In genomic region chr12:102371177-102371576, GRCh38 we compare ENCODE assay signal across 20 cellular contexts.
DNase-seq lines count a peak whose midpoint lies in the region; ATAC-seq and TF ChIP-seq lines count a peak whose summit lies in the region.
"Had no signal": no experiment of that assay in that cellular context is flagged by ENCODE, and none has a peak within 500 bp of the region (broad histone marks: within the 10 kb centered on the region; RNA-seq: fewer than 3 reads in every experiment).

No MANE protein-coding gene starts in this region.

- no peak for TF ChIP-seq POLR2A in prostate gland (IDR thresholded peaks at IDR 0.05)

- intact Hi-C loops in activated CD4-positive, alpha-beta T cell treated with anti-CD3 and anti-CD28 coated beads for 36 hours (cut with DNase I, micrococcal nuclease): loop anchor here in 1 of 2 experiments (5.0 kb wide), 1 partner anchor 111 kb away; the partner anchor contains the start of gene IGF1
- intact Hi-C loops in activated naive CD4-positive, alpha-beta T cell treated with anti-CD3 and anti-CD28 coated beads for 36 hours (cut with micrococcal nuclease): loop anchor here (1.0 to 5.0 kb wide), 3 partner anchors 113 to 434 kb away; partner anchors contain the start of genes NUP37 and PARPBP
- intact Hi-C loops in prostate gland (cut with DNase I): no loop called here

- no peak overlapping the region for H3K27ac ChIP-seq in prostate gland

- H3K4me1 Mint-ChIP-seq in activated CD4-positive, alpha-beta T cell treated with anti-CD3 and anti-CD28 coated beads for 36 hours: peaks cover 5% of the 10 kb centered on the region
- H3K4me1 Mint-ChIP-seq in activated naive CD4-positive, alpha-beta T cell treated with anti-CD3 and anti-CD28 coated beads for 36 hours (ENCODE audit: low read depth): peaks cover 5% of the 10 kb centered on the region
- no peaks in the 10 kb centered on the region for H3K4me1 Mint-ChIP-seq in activated naive CD4-positive, alpha-beta T cell treated with anti-CD3 and anti-CD28 coated beads, Interleukin-2, amount 10 ng/mL, durations not matched to agents 7 days and 5 days
- peaks cover 9% of the 10 kb centered on the region for H3K4me1 Mint-ChIP-seq in activated naive CD8-positive, alpha-beta T cell (ENCODE audit: low read depth)
- H3K4me1 Mint-ChIP-seq in nephron: peaks cover 26% of the 10 kb centered on the region
- H3K4me1 Mint-ChIP-seq: GM23338 had no signal

- peak; percentile 90 for ATAC-seq in activated CD4-positive, alpha-beta T cell treated with anti-CD3 and anti-CD28 coated beads for 36 hours
- ATAC-seq: CD8-positive, alpha-beta T cell; GM23338 had no signal

- POLR2A ChIA-PET in activated CD4-positive, alpha-beta T cell treated with anti-CD3 and anti-CD28 coated beads for 36 hours (lab: Charles Lee): no interaction called here

- TF ChIP-seq CTCF in nephron (IDR thresholded peaks at IDR 0.05; ENCODE audit: unreplicated experiment in 3 of 3) (no peak), prostate gland (IDR thresholded peaks at IDR 0.05) (no peak)

- no peaks in the 10 kb centered on the region for H3K9me3 ChIP-seq in prostate gland
- H3K9me3 ChIP-seq: HAP-1 had no signal

- CTCF ChIA-PET in activated CD4-positive, alpha-beta T cell treated with anti-CD3 and anti-CD28 coated beads for 36 hours (lab: Charles Lee): no interaction called here
- CTCF ChIA-PET in activated naive CD4-positive, alpha-beta T cell treated with anti-CD3 and anti-CD28 coated beads for 36 hours (lab: Charles Lee): no interaction called here
- CTCF ChIA-PET in activated naive CD4-positive, alpha-beta T cell treated with anti-CD3 and anti-CD28 coated beads, Interleukin-2, amount 10 ng/mL, durations not matched to agents 7 days and 5 days (lab: Charles Lee): no interaction called here

- H3K9me3 Mint-ChIP-seq in activated CD4-positive, alpha-beta T cell treated with anti-CD3 and anti-CD28 coated beads for 36 hours (ENCODE audit: low read depth): peaks cover 8% of the 10 kb centered on the region
- peaks cover 4% of the 10 kb centered on the region for H3K9me3 Mint-ChIP-seq in activated naive CD4-positive, alpha-beta T cell treated with anti-CD3 and anti-CD28 coated beads for 36 hours
- peaks cover 7% of the 10 kb centered on the region for H3K9me3 Mint-ChIP-seq in activated naive CD4-positive, alpha-beta T cell treated with anti-CD3 and anti-CD28 coated beads, Interleukin-2, amount 10 ng/mL, durations not matched to agents 7 days and 5 days
- no peaks in the 10 kb centered on the region for H3K9me3 Mint-ChIP-seq in activated naive CD8-positive, alpha-beta T cell (ENCODE audit: low read depth)
- H3K9me3 Mint-ChIP-seq in nephron: peaks cover 22% of the 10 kb centered on the region

- H3K36me3 Mint-ChIP-seq in activated CD4-positive, alpha-beta T cell treated with anti-CD3 and anti-CD28 coated beads for 36 hours (ENCODE audit: low read depth): no peaks in the 10 kb centered on the region
- no peaks in the 10 kb centered on the region for H3K36me3 Mint-ChIP-seq in activated naive CD4-positive, alpha-beta T cell treated with anti-CD3 and anti-CD28 coated beads for 36 hours (ENCODE audit: low read depth)
- no peaks in the 10 kb centered on the region for H3K36me3 Mint-ChIP-seq in activated naive CD4-positive, alpha-beta T cell treated with anti-CD3 and anti-CD28 coated beads, Interleukin-2, amount 10 ng/mL, durations not matched to agents 7 days and 5 days
- H3K36me3 Mint-ChIP-seq in activated naive CD8-positive, alpha-beta T cell: no peaks in the 10 kb centered on the region
- no peaks in the 10 kb centered on the region for H3K36me3 Mint-ChIP-seq in nephron (ENCODE audit: low read depth)
- H3K36me3 Mint-ChIP-seq: CD8-positive, alpha-beta T cell had no signal

- H3K36me3 ChIP-seq in prostate gland: no peaks in the 10 kb centered on the region
- H3K36me3 ChIP-seq: HAP-1 had no signal

- WGBS in prostate gland: 59% methylated on average over 2 of the region's 2 CpGs

- no peaks in the 10 kb centered on the region for H3K27me3 ChIP-seq in prostate gland (replicated peaks; ENCODE audit: insufficient read depth)

- no peak overlapping the region for H3K27ac Mint-ChIP-seq in activated CD4-positive, alpha-beta T cell treated with anti-CD3 and anti-CD28 coated beads for 36 hours
- H3K27ac Mint-ChIP-seq in activated naive CD4-positive, alpha-beta T cell treated with anti-CD3 and anti-CD28 coated beads for 36 hours: no peak overlapping the region
- no peak overlapping the region for H3K27ac Mint-ChIP-seq in activated naive CD4-positive, alpha-beta T cell treated with anti-CD3 and anti-CD28 coated beads, Interleukin-2, amount 10 ng/mL, durations not matched to agents 7 days and 5 days
- H3K27ac Mint-ChIP-seq in activated naive CD8-positive, alpha-beta T cell: peak overlapping the region; percentile 47
- peak overlapping the region in 2 of 3 experiments; percentile 53 to 94 for H3K27ac Mint-ChIP-seq in nephron
- H3K27ac Mint-ChIP-seq: CD8-positive, alpha-beta T cell; GM23338 had no signal

- H3K4me3 ChIP-seq in prostate gland: no peak overlapping the region
- H3K4me3 ChIP-seq: GM23338, HAP-1 had no signal

- H3K27me3 Mint-ChIP-seq in activated CD4-positive, alpha-beta T cell treated with anti-CD3 and anti-CD28 coated beads for 36 hours: peaks cover 2% of the 10 kb centered on the region
- H3K27me3 Mint-ChIP-seq in activated naive CD4-positive, alpha-beta T cell treated with anti-CD3 and anti-CD28 coated beads for 36 hours (ENCODE audit: low read depth): peaks cover 7% of the 10 kb centered on the region
- no peaks in the 10 kb centered on the region for H3K27me3 Mint-ChIP-seq in activated naive CD4-positive, alpha-beta T cell treated with anti-CD3 and anti-CD28 coated beads, Interleukin-2, amount 10 ng/mL, durations not matched to agents 7 days and 5 days
- peaks cover 4% of the 10 kb centered on the region for H3K27me3 Mint-ChIP-seq in activated naive CD8-positive, alpha-beta T cell
- H3K27me3 Mint-ChIP-seq in nephron (ENCODE audit: low read depth): no peaks in the 10 kb centered on the region

- no peak overlapping the region for H3K4me3 Mint-ChIP-seq in activated CD4-positive, alpha-beta T cell treated with anti-CD3 and anti-CD28 coated beads for 36 hours
- H3K4me3 Mint-ChIP-seq in activated naive CD4-positive, alpha-beta T cell treated with anti-CD3 and anti-CD28 coated beads for 36 hours: no peak overlapping the region
- H3K4me3 Mint-ChIP-seq in activated naive CD4-positive, alpha-beta T cell treated with anti-CD3 and anti-CD28 coated beads, Interleukin-2, amount 10 ng/mL, durations not matched to agents 7 days and 5 days: no peak overlapping the region
- no peak overlapping the region for H3K4me3 Mint-ChIP-seq in activated naive CD8-positive, alpha-beta T cell
- H3K4me3 Mint-ChIP-seq in nephron: no peak overlapping the region
- H3K4me3 Mint-ChIP-seq: CD8-positive, alpha-beta T cell; GM23338 had no signal

- peak; percentile 15 for DNase-seq in activated CD4-positive, alpha-beta T cell treated with anti-CD3 and anti-CD28 coated beads for 36 hours
- no peak for DNase-seq in activated CD4-positive, alpha-beta T cell treated with anti-CD3 and anti-CD28 coated beads for 1 hour
- DNase-seq in activated naive CD4-positive, alpha-beta T cell treated with anti-CD3 and anti-CD28 coated beads for 36 hours: peak; percentile 36
- DNase-seq in activated naive CD4-positive, alpha-beta T cell treated with anti-CD3 and anti-CD28 coated beads, Interleukin-2, amount 10 ng/mL, durations not matched to agents 7 days and 5 days: no peak
- DNase-seq in NCI-H146 (lab: John Stamatoyannopoulos, UW) (no peak), prostate gland (ENCODE audit: low spot score) (no peak)
- DNase-seq: AML-193; C1 segment of cervical spinal cord; CD8-positive, alpha-beta T cell; DND-41; Kasumi-1; NCI-H1694 treated with DMSO at 0.1 percent for 48 hours; NCI-H2081 treated with DMSO at 0.1 percent for 48 hours; NCI-H2171 treated with DMSO at 0.1 percent for 48 hours; NCI-H526; OCI-M1 had no signal

- H3K4me1 ChIP-seq in prostate gland (replicated peaks): no peaks in the 10 kb centered on the region
- H3K4me1 ChIP-seq: HAP-1 had no signal

Comparison
In these comparisons a context has a peak if more than half of its experiments do, and no peak if none do; other contexts are left out.
1. DNase-seq: peak in activated CD4-positive, alpha-beta T cell treated with anti-CD3 and anti-CD28 coated beads for 36 hours (single experiment) and activated naive CD4-positive, alpha-beta T cell treated with anti-CD3 and anti-CD28 coated beads for 36 hours (single experiment); none in activated CD4-positive, alpha-beta T cell treated with anti-CD3 and anti-CD28 coated beads for 1 hour (single experiment), activated naive CD4-positive, alpha-beta T cell treated with anti-CD3 and anti-CD28 coated beads, Interleukin-2, amount 10 ng/mL, durations not matched to agents 7 days and 5 days (single experiment), NCI-H146 (single experiment) and prostate gland (single experiment).
2. H3K27ac Mint-ChIP-seq: peak in activated naive CD8-positive, alpha-beta T cell (single experiment) and nephron (2 of 3); none in activated CD4-positive, alpha-beta T cell treated with anti-CD3 and anti-CD28 coated beads for 36 hours (single experiment), activated naive CD4-positive, alpha-beta T cell treated with anti-CD3 and anti-CD28 coated beads for 36 hours (single experiment) and activated naive CD4-positive, alpha-beta T cell treated with anti-CD3 and anti-CD28 coated beads, Interleukin-2, amount 10 ng/mL, durations not matched to agents 7 days and 5 days (single experiment).